ENCODE assay signal across 11 cellular contexts in the genomic region with DNA sequence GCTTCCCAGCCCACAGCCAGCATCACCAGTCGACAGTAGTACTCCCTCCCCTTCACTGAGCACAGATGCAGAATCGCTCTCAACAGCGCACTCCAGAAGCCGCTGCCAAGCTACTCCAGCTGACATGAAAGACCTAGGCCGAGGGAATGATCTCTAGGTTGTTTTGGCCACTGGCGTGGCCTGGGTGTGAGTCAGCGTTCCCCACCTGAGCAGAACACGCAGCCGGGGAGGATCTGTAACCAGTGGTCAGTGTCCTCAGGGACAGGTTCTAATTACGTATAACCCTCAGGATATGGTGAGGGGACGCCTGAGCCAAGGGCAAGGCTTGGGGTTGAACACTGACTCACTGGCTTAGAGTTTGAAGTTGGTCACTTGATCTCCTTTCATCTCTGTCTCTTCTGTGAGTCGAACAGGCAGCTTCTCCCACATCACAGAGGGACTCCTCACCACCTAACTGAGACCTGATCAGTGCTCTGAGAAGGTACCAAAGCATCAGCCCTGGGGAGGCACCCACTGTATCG.
DNase-seq lines count a peak whose midpoint lies in the region; ATAC-seq and TF ChIP-seq lines count a peak whose summit lies in the region.
"Had no signal": no experiment of that assay in that cellular context is flagged by ENCODE, and none has a peak within 500 bp of the region (broad histone marks: within the 10 kb centered on the region; RNA-seq: fewer than 3 reads in every experiment).

No MANE protein-coding gene starts in this region.

- no peak overlapping the region for H3K9ac ChIP-seq in neural progenitor cell
- H3K9ac ChIP-seq: KMS-11 had no signal

- H3K27ac Mint-ChIP-seq in neural progenitor cell, result peak overlapping the region; percentile 95

- H3K27me3 ChIP-seq in neural progenitor cell, result no peaks in the 10 kb centered on the region

- no peaks in the 10 kb centered on the region for H3K79me2 ChIP-seq in neural progenitor cell (ENCODE audit: low read depth)

- DNase-seq in AG20443 (ENCODE audit: low spot score) (peak; percentile 59), OCI-M1 (lab: John Stamatoyannopoulos, UW) (peak; percentile 55), erythroblast (lab: John Stamatoyannopoulos, UW) (peak; percentile 43 to 59), neural progenitor cell (ENCODE audit: low spot score) (no peak), NCI-H226 (no peak), NOMO-1 treated with DMSO at 0.1 percent for 48 hours (lab: John Stamatoyannopoulos, UW; ENCODE audit: unreplicated experiment) (no peak)
- DNase-seq: cerebellar nuclear complex, T-helper 1 cell had no signal

- H3K36me3 ChIP-seq in neural progenitor cell, result no peaks in the 10 kb centered on the region

- H3K9me3 ChIP-seq in neural progenitor cell (ENCODE audit: low read depth), result no peaks in the 10 kb centered on the region

- H3K4me1 ChIP-seq in neural progenitor cell, result peaks cover 6% of the 10 kb centered on the region

- peak overlapping the region; percentile 48 for H3K4me3 Mint-ChIP-seq in neural progenitor cell

- H3K27me3 Mint-ChIP-seq in neural progenitor cell (ENCODE audit: insufficient read depth, low read depth), result peaks cover 2% of the 10 kb centered on the region

- H3K4me3 ChIP-seq in neural progenitor cell, result no peak overlapping the region

- H3K27ac ChIP-seq in neural progenitor cell, result no peak overlapping the region
- H3K27ac ChIP-seq: KMS-11 had no signal

- ATAC-seq in GM21515 (IDR thresholded peaks at IDR 0.05; ENCODE audit: unreplicated experiment) (no peak), GM18868 (IDR thresholded peaks at IDR 0.05; ENCODE audit: unreplicated experiment) (no peak)

- H2AFZ ChIP-seq in neural progenitor cell (replicated peaks), result peak overlapping the region; percentile 13

- H3K9me3 Mint-ChIP-seq in neural progenitor cell, result no peaks in the 10 kb centered on the region

- no peaks in the 10 kb centered on the region for H4K20me1 ChIP-seq in neural progenitor cell (ENCODE audit: low read depth)

- no peak overlapping the region for H3K4me2 ChIP-seq in neural progenitor cell
- H3K4me2 ChIP-seq: KMS-11 had no signal

- H3K36me3 Mint-ChIP-seq in neural progenitor cell, result no peaks in the 10 kb centered on the region

- H3F3A ChIP-seq in neural progenitor cell (ENCODE audit: low read depth), result peaks cover 12% of the 10 kb centered on the region

- no peak for TF ChIP-seq CTCF in neural progenitor cell (IDR thresholded peaks at IDR 0.05)

- H3K4me1 Mint-ChIP-seq in neural progenitor cell, result peaks cover 29% of the 10 kb centered on the region

- TF ChIP-seq POLR2A in erythroblast (IDR thresholded peaks at IDR 0.05; ENCODE audit: low read length), result no peak

Comparison
In these comparisons a context has a peak if more than half of its experiments do, and no peak if none do; other contexts are left out.
1. DNase-seq: peak in AG20443 (single experiment), OCI-M1 (single experiment) and erythroblast (2 of 2); none in neural progenitor cell (single experiment), NCI-H226 (single experiment) and NOMO-1 treated with DMSO at 0.1 percent for 48 hours (single experiment).